In the genomic region with DNA sequence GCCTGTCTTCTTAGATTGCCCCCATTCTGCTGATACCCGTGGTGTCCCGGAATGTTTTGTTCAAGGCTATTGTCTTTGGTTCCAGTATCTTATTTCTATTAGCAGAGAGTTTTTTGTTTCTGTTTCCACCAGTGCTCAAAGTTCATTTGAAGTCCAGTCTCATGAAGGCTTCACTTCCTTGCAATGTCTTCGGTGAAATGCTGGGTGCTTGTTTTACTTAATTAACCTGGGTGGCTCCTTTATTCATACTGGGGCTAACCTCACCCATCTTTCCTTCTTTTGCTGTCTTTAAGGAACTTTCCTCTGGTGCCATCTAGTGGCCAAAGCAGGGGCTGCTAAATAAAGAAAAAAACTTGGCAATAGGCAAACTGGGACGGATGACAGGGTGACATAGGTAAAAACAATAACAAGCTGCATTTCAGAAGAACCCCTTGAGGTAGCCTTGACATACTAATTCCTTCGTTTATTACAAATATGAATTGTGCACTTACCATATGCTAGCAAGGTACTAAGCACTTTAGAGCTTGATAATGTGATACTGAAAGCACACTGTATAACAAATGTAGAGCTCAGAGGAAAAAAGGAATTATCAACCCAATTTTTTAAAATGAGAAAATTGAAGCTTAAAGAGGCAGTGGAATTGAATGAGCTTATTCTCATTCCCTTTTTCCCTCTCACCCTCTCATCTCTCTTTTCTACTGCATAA, we compare ENCODE assay signal across 8 cellular contexts. TPM values are rescaled to one million over a fixed set of nuclear protein-coding genes. Genes with fewer than 3 reads are reported as not detected.
DNase-seq lines count a peak whose midpoint lies in the region; ATAC-seq and TF ChIP-seq lines count a peak whose summit lies in the region.

No MANE protein-coding gene starts in this region.

- intact Hi-C loops in dorsolateral prefrontal cortex (cut with DNase I): loop anchor here in 1 of 2 donors (5.0 kb wide), 2 partner anchors 157 to 522 kb away; no protein-coding TSS in a partner anchor

- peak; percentile 96 for TF ChIP-seq CTCF in AG09319 (IDR thresholded peaks at IDR 0.05; ENCODE audit: low read depth, low read length)
- peak; percentile 78 to 98 (median 92) for TF ChIP-seq CTCF in dorsolateral prefrontal cortex (IDR thresholded peaks at IDR 0.05 in 54 of 56, conservative IDR thresholded peaks at IDR 0.05 in 2 of 56; ENCODE audit: low read depth in 1 of 56, partially characterized antibody in 56 of 56)

- no peak overlapping the region for H3K27ac Mint-ChIP-seq in memory B cell

- H3K27me3 ChIP-seq in dorsolateral prefrontal cortex: peaks cover 0 to 2% (median 0%) of the 10 kb centered on the region in 45 donors

- no peak overlapping the region for H3K4me3 Mint-ChIP-seq in memory B cell

- ATAC-seq in GM18907 (IDR thresholded peaks at IDR 0.05; ENCODE audit: unreplicated experiment): peak; percentile 77
- ATAC-seq in HG03460 (IDR thresholded peaks at IDR 0.05; ENCODE audit: unreplicated experiment): peak; percentile 67
- ATAC-seq in memory B cell (ENCODE audit: low read depth): peak; percentile 65

- H3K9me3 Mint-ChIP-seq in memory B cell: no peaks in the 10 kb centered on the region

- peaks cover 5% of the 10 kb centered on the region for H3K27me3 Mint-ChIP-seq in memory B cell

- H3K27ac ChIP-seq in dorsolateral prefrontal cortex: no peak overlapping the region

- H3K36me3 Mint-ChIP-seq in memory B cell: no peaks in the 10 kb centered on the region

- DNase-seq in AG09319 (ENCODE audit: extremely low read depth, low read depth) (peak; percentile 19), NCI-H69 (lab: John Stamatoyannopoulos, UW) (peak; percentile 70), dorsolateral prefrontal cortex (peak in 7 of 10 donors; percentile 43 to 89 (median 49)), memory B cell (ENCODE audit: low spot score in 2 of 2) (peak; percentile 75 to 77)
- DNase-seq in activated CD4-positive, alpha-beta T cell treated with anti-CD3 and anti-CD28 coated beads, Interleukin-2, amount 50 U/mL, for 4 hours: peak; percentile 65 to 73
- DNase-seq in stimulated activated CD8-positive, alpha-beta memory T cell treated with anti-CD3 and anti-CD28 coated beads, Interleukin-2, amount 100 ng/mL, for 1 hour (ENCODE audit: low read depth in 2 of 2): peak; percentile 9 to 44

- H3K4me1 Mint-ChIP-seq in memory B cell: no peaks in the 10 kb centered on the region

- peak overlapping the region in 13 of 59 donors; percentile 3 to 39 (median 22) for H3K4me3 ChIP-seq in dorsolateral prefrontal cortex

RNA-seq across cellular contexts. Expression of a gene that starts 2.8 kb away (rescaled TPM):
- total RNA-seq in dorsolateral prefrontal cortex: under 1 TPM in 9 of 120 experiments, not detected in 111; 0.13 to 0.73 (median 0.19) TPM

Comparison
In these comparisons a context has a peak if more than half of its experiments do, and no peak if none do; other contexts are left out.
1. DNase-seq: peak in every context shown above with its lines; median percentile 76 in memory B cell; 70 in NCI-H69; 69 in activated CD4-positive, alpha-beta T cell treated with anti-CD3 and anti-CD28 coated beads, Interleukin-2, amount 50 U/mL, for 4 hours; 49 in dorsolateral prefrontal cortex; 26 in stimulated activated CD8-positive, alpha-beta memory T cell treated with anti-CD3 and anti-CD28 coated beads, Interleukin-2, amount 100 ng/mL, for 1 hour; 19 in AG09319.